1 cellular context compared by ENCODE assay signal in the genomic region with DNA sequence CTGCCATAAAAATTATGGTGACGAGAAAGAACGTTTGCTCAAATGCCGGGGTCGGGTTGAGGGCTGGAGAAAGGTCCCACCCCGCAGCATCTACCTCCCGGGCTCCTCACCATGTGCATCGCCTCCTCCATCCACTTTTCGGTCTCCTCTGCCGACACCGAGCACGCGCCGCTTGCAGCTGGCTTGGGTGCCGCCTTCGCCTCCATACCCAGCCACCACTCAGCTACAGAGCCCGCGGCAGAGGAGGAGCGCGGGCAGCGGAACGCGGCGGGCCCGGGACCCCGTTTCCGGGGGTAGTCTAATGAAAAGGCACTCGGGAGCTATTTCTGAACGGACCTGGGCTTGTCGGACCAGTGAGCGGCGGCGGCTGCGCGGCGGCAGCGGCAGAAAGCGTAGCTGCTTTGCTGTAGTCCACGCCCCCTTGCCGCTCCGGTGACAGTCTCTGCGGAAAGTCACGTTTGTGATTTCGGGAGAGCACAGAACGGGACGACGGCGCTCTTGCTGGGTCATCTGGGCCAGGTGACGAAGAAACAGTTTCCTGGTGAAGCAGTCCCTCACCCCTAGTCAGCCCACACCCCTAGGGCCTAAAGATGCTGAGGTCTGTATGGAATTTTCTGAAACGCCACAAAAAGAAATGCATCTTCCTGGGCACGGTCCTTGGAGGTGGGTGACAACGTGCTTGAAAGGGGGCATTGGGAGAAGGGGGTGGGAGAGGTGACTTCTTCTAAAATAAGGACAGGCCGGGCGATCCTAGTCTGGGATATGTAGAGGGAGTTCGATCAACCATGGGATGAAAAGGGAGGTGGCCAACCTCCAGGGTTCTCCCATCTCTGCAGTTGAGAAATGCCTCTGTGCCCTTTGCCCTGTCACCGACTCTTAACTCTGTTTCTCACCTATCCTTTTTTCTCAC.
TF ChIP-seq lines count a peak whose summit lies in the region.

A gene (minus strand): TSS at position 243 of the 910 bp plus-strand sequence. CDS start 37 bp downstream, at position 206.
A gene with protein sequence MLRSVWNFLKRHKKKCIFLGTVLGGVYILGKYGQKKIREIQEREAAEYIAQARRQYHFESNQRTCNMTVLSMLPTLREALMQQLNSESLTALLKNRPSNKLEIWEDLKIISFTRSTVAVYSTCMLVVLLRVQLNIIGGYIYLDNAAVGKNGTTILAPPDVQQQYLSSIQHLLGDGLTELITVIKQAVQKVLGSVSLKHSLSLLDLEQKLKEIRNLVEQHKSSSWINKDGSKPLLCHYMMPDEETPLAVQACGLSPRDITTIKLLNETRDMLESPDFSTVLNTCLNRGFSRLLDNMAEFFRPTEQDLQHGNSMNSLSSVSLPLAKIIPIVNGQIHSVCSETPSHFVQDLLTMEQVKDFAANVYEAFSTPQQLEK (plus strand): TSS at position 353 of the 910 bp plus-strand sequence. CDS start 238 bp downstream, at position 591.

TF ChIP-seq in K562, 482 proteins besides CTCF, POLR2A, EP300 and RAD21 (continued from another document):
- TF ChIP-seq, protein P1, sequence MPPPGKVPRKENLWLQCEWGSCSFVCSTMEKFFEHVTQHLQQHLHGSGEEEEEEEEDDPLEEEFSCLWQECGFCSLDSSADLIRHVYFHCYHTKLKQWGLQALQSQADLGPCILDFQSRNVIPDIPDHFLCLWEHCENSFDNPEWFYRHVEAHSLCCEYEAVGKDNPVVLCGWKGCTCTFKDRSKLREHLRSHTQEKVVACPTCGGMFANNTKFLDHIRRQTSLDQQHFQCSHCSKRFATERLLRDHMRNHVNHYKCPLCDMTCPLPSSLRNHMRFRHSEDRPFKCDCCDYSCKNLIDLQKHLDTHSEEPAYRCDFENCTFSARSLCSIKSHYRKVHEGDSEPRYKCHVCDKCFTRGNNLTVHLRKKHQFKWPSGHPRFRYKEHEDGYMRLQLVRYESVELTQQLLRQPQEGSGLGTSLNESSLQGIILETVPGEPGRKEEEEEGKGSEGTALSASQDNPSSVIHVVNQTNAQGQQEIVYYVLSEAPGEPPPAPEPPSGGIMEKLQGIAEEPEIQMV (tag; conservative IDR thresholded peaks at IDR 0.05; ENCODE audit: low read depth), result no peak
- TF ChIP-seq ARID1B (IDR thresholded peaks at IDR 0.05) (no peak; the same call in 1 of the 2 replicates), TRIM24 (IDR thresholded peaks at IDR 0.05) (peak; percentile 6 to 100; a peak in 2 of 4 replicates), DNMT1 (IDR thresholded peaks at IDR 0.05) (no peak; the same call in 1 of the 2 replicates), HEY1 (CRISPR knock-in tag; IDR thresholded peaks at IDR 0.05; ENCODE audit: borderline replicate concordance) (0 out of 2 replicates have a peak, but pooled peaks have one; percentile 41), SP1 (CRISPR knock-in tag; IDR thresholded peaks at IDR 0.05) (peak; percentile 99)
TF ChIP-seq in K562: peak in this region for 231.
